ENCODE assay signal across 17 cellular contexts in genomic region chr5:149824115-149824514, GRCh38.
DNase-seq lines count a peak whose midpoint lies in the region; ATAC-seq and TF ChIP-seq lines count a peak whose summit lies in the region.
"Had no signal": no experiment of that assay in that cellular context is flagged by ENCODE, and none has a peak within 500 bp of the region (broad histone marks: within the 10 kb centered on the region; RNA-seq: fewer than 3 reads in every experiment).

No MANE protein-coding gene starts in this region.

- POLR2A ChIA-PET in HEK293 (lab: Yijun Ruan, JAX): no interaction called here
- POLR2A ChIA-PET in CD4-positive, alpha-beta T cell (lab: Charles Lee): no interaction called here

- in situ Hi-C loops in gastrocnemius medialis (cut with MboI; ENCODE audit: low sequenced_read_pairs in 4 of 4): loop anchor here (10.0 kb wide), 2 partner anchors 99 to 159 kb away; no protein-coding TSS in a partner anchor

- ATAC-seq in gastrocnemius medialis: peak in 1 of 2 donors; percentile 7
- no peak for ATAC-seq in HG02938 (IDR thresholded peaks at IDR 0.05; ENCODE audit: unreplicated experiment)
- ATAC-seq in CD4-positive, alpha-beta T cell (ENCODE audit: poor library complexity): no peak
- ATAC-seq: stimulated activated effector memory CD8-positive, alpha-beta T cell treated with anti-CD3 and anti-CD28 coated beads, Interleukin-12 subunit alpha, Interleukin-12 subunit beta, amount 100 ng/mL, for 72 hours had no signal

- CTCF ChIA-PET in HEK293 (lab: Yijun Ruan, JAX): interaction anchor here (1.0 to 3.5 kb wide), 7 partner anchors 10 to 167 kb away, joined by 3 to 17 read pairs (median 4); no protein-coding TSS in a partner anchor
- CTCF ChIA-PET in CD4-positive, alpha-beta T cell (lab: Charles Lee): no interaction called here

- H3K27me3 ChIP-seq in dorsolateral prefrontal cortex (no peaks in the 10 kb centered on the region), gastrocnemius medialis (no peaks in the 10 kb centered on the region)
- no peaks in the 10 kb centered on the region for H3K27me3 ChIP-seq in CD4-positive, alpha-beta T cell (ENCODE audit: control insufficient read depth, insufficient read depth, low read length)

- no peak overlapping the region for H3K27ac Mint-ChIP-seq in CD4-positive, alpha-beta T cell
- H3K27ac Mint-ChIP-seq in CD14-positive monocyte: peak overlapping the region in 3 of 7 donors; percentile 13 to 35 (median 33)
- H3K27ac Mint-ChIP-seq: activated naive CD4-positive, alpha-beta T cell treated with anti-CD3 and anti-CD28 coated beads, Interleukin-2, amount 10 ng/mL, durations not matched to agents 7 days and 5 days; stimulated activated effector memory CD8-positive, alpha-beta T cell treated with anti-CD3 and anti-CD28 coated beads, Interleukin-12 subunit alpha, Interleukin-12 subunit beta, amount 100 ng/mL, for 72 hours had no signal

- H3K4me1 ChIP-seq in HEK293 (ENCODE audit: control insufficient read depth, insufficient read depth, low read length) (no peaks in the 10 kb centered on the region), gastrocnemius medialis (peaks cover 52 to 59% of the 10 kb centered on the region in 2 donors)
- H3K4me1 ChIP-seq: Caco-2 had no signal

- intact Hi-C loops in dorsolateral prefrontal cortex (cut with DNase I) (no loop called here), gastrocnemius medialis (cut with DNase I; ENCODE audit: low total_unique reads) (no loop called here), CD14-positive monocyte (cut with micrococcal nuclease) (loop anchor here in 1 of 2 donors (10.0 kb wide), 1 partner anchor 89 kb away; the partner anchor contains the start of gene PPARGC1B)
- intact Hi-C loops in CD4-positive, alpha-beta T cell (cut with DNase I, micrococcal nuclease): loop anchor here in 1 of 2 experiments (10.0 kb wide), 1 partner anchor 379 kb away; no protein-coding TSS in a partner anchor

- H3K4me1 Mint-ChIP-seq in CD4-positive, alpha-beta T cell (ENCODE audit: low read depth): no peaks in the 10 kb centered on the region
- peaks cover 4% of the 10 kb centered on the region for H3K4me1 Mint-ChIP-seq in CD14-positive monocyte
- H3K4me1 Mint-ChIP-seq: stimulated activated effector memory CD8-positive, alpha-beta T cell treated with anti-CD3 and anti-CD28 coated beads, Interleukin-12 subunit alpha, Interleukin-12 subunit beta, amount 100 ng/mL, for 72 hours had no signal

- H3K36me3 ChIP-seq in HEK293 (ENCODE audit: control insufficient read depth in 2 of 2, insufficient read depth in 1 of 2, low read length in 2 of 2) (no peaks in the 10 kb centered on the region), gastrocnemius medialis (peaks cover 0 to 7% of the 10 kb centered on the region in 2 donors)

- H3K36me3 Mint-ChIP-seq in CD4-positive, alpha-beta T cell (ENCODE audit: low read depth): no peaks in the 10 kb centered on the region
- H3K36me3 Mint-ChIP-seq in CD14-positive monocyte: peaks cover 70 to 84% of the 10 kb centered on the region in 2 donors
- H3K36me3 Mint-ChIP-seq: activated naive CD4-positive, alpha-beta T cell treated with anti-CD3 and anti-CD28 coated beads, Interleukin-2, amount 10 ng/mL, durations not matched to agents 7 days and 5 days; stimulated activated effector memory CD8-positive, alpha-beta T cell treated with anti-CD3 and anti-CD28 coated beads, Interleukin-12 subunit alpha, Interleukin-12 subunit beta, amount 100 ng/mL, for 72 hours had no signal

- H3K27me3 Mint-ChIP-seq in CD4-positive, alpha-beta T cell: no peaks in the 10 kb centered on the region
- no peaks in the 10 kb centered on the region for H3K27me3 Mint-ChIP-seq in CD14-positive monocyte (ENCODE audit: low read depth in 3 of 3)
- H3K27me3 Mint-ChIP-seq: activated naive CD4-positive, alpha-beta T cell treated with anti-CD3 and anti-CD28 coated beads, Interleukin-2, amount 10 ng/mL, durations not matched to agents 7 days and 5 days had no signal

- DNase-seq in dorsolateral prefrontal cortex (no peak), medulla oblongata (ENCODE audit: extremely low spot score) (peak; percentile 56), gastrocnemius medialis (no peak), HUDEP-2 (lab: John Stamatoyannopoulos, UW; ENCODE audit: unreplicated experiment in 76 of 76) (no peak), CD14-positive monocyte (ENCODE audit: low spot score) (no peak)
- DNase-seq in CD4-positive, alpha-beta T cell: no peak
- DNase-seq: activated CD4-positive, alpha-beta T cell treated with anti-CD3 and anti-CD28 coated beads, Interleukin-2, amount 50 U/mL, for 1 hour; activated naive CD4-positive, alpha-beta T cell treated with anti-CD3 and anti-CD28 coated beads, Interleukin-2, amount 10 ng/mL, durations not matched to agents 7 days and 5 days; Caco-2; effector CD8-positive, alpha-beta T cell; mammary epithelial cell; occipital lobe had no signal

- no peak overlapping the region for H3K4me3 Mint-ChIP-seq in CD4-positive, alpha-beta T cell
- H3K4me3 Mint-ChIP-seq in CD14-positive monocyte: no peak overlapping the region
- H3K4me3 Mint-ChIP-seq: activated naive CD4-positive, alpha-beta T cell treated with anti-CD3 and anti-CD28 coated beads, Interleukin-2, amount 10 ng/mL, durations not matched to agents 7 days and 5 days; stimulated activated effector memory CD8-positive, alpha-beta T cell treated with anti-CD3 and anti-CD28 coated beads, Interleukin-12 subunit alpha, Interleukin-12 subunit beta, amount 100 ng/mL, for 72 hours had no signal

- H3K9me3 ChIP-seq in HEK293 (ENCODE audit: control insufficient read depth, insufficient read depth, low read depth, low read length): no peaks in the 10 kb centered on the region
- H3K9me3 ChIP-seq in gastrocnemius medialis: no peaks in the 10 kb centered on the region
- no peaks in the 10 kb centered on the region for H3K9me3 ChIP-seq in CD4-positive, alpha-beta T cell (ENCODE audit: control insufficient read depth, low read length)
- H3K9me3 ChIP-seq: Caco-2 had no signal

- TF ChIP-seq CTCF in HEK293 (tag by site-specific recombination; IDR thresholded peaks at IDR 0.05) (no peak), dorsolateral prefrontal cortex (IDR thresholded peaks at IDR 0.05 in 54 of 56, conservative IDR thresholded peaks at IDR 0.05 in 2 of 56; ENCODE audit: low read depth in 1 of 56, partially characterized antibody in 56 of 56) (no peak), gastrocnemius medialis (IDR thresholded peaks at IDR 0.05 in 4 of 5, conservative IDR thresholded peaks at IDR 0.05 in 1 of 5) (no peak), CD14-positive monocyte (IDR thresholded peaks at IDR 0.05) (no peak)
- no peak for TF ChIP-seq CTCF in CD4-positive, alpha-beta T cell (IDR thresholded peaks at IDR 0.05)

- no peak overlapping the region for H3K27ac ChIP-seq in HEK293 (ENCODE audit: extremely low read depth, low read depth, low read length)
- H3K27ac ChIP-seq in dorsolateral prefrontal cortex: peak overlapping the region in 48 of 59 donors; percentile 1 to 83 (median 56)
- H3K27ac ChIP-seq in gastrocnemius medialis: peak overlapping the region; percentile 74 to 84 (median 79)
- no peak overlapping the region for H3K27ac ChIP-seq in CD4-positive, alpha-beta T cell (ENCODE audit: low read depth, low read length)
- H3K27ac ChIP-seq: KMS-11 had no signal

- no peak for TF ChIP-seq POLR2A in gastrocnemius medialis (IDR thresholded peaks at IDR 0.05)

- no peaks in the 10 kb centered on the region for H3K9me3 Mint-ChIP-seq in CD4-positive, alpha-beta T cell
- no peaks in the 10 kb centered on the region for H3K9me3 Mint-ChIP-seq in CD14-positive monocyte
- H3K9me3 Mint-ChIP-seq: activated naive CD4-positive, alpha-beta T cell treated with anti-CD3 and anti-CD28 coated beads, Interleukin-2, amount 10 ng/mL, durations not matched to agents 7 days and 5 days; stimulated activated effector memory CD8-positive, alpha-beta T cell treated with anti-CD3 and anti-CD28 coated beads, Interleukin-12 subunit alpha, Interleukin-12 subunit beta, amount 100 ng/mL, for 72 hours had no signal

- H3K4me3 ChIP-seq in HEK293 (ENCODE audit: low read depth, low read length) (no peak overlapping the region), dorsolateral prefrontal cortex (no peak overlapping the region), gastrocnemius medialis (no peak overlapping the region)
- H3K4me3 ChIP-seq: smooth muscle cell had no signal

TF ChIP-seq in HEK293, 187 proteins besides CTCF, POLR2A, EP300 and RAD21 (continues in another document):
- no peak for TF ChIP-seq ZNF530 (tag by site-specific recombination; IDR thresholded peaks at IDR 0.05; ENCODE audit: low read depth)
- no peak for TF ChIP-seq ZNF623 (tag by site-specific recombination; IDR thresholded peaks at IDR 0.05)
- no peak for TF ChIP-seq ZNF704 (tag by site-specific recombination; IDR thresholded peaks at IDR 0.05)
- TF ChIP-seq ATF2 (tag by site-specific recombination; IDR thresholded peaks at IDR 0.05; ENCODE audit: low read depth): peak; percentile 59
- no peak for TF ChIP-seq ZNF211 (tag by site-specific recombination; IDR thresholded peaks at IDR 0.05; ENCODE audit: low read depth)
- TF ChIP-seq ZNF19 (tag by site-specific recombination; IDR thresholded peaks at IDR 0.05; ENCODE audit: low read depth): no peak

Comparison
In these comparisons a context has a peak if more than half of its experiments do, and no peak if none do; other contexts are left out.
1. H3K27ac ChIP-seq: peak in dorsolateral prefrontal cortex (48 of 59) and gastrocnemius medialis (4 of 4); none in HEK293 (single experiment) and CD4-positive, alpha-beta T cell (single experiment).